Comparison of ENCODE assay signal across 11 cellular contexts in genomic region chr2:207867905-207868304, GRCh38.
"Had no signal": no experiment of that assay in that cellular context is flagged by ENCODE, and none has a peak within 500 bp of the region (broad histone marks: within the 10 kb centered on the region; RNA-seq: fewer than 3 reads in every experiment).

No MANE protein-coding gene starts in this region.

- H3K4me1 Mint-ChIP-seq: IgD-negative memory B cell had no signal

- H3K4me2 ChIP-seq: KMS-11 had no signal

- H2AFZ ChIP-seq: GM23248 had no signal

- ATAC-seq: HCT116 had no signal

- H3K9me3 ChIP-seq: HAP-1 had no signal

- H3K4me3 ChIP-seq: GM23248, HAP-1 had no signal

- H3K9ac ChIP-seq: GM23248, KMS-11 had no signal

- DNase-seq: GM23248, GOT3, H7, HFFc6, KBM-7 had no signal

- H3K4me3 Mint-ChIP-seq: HFFc6, IgD-negative memory B cell had no signal

- H3K27ac Mint-ChIP-seq: HFFc6, IgD-negative memory B cell had no signal

- H3K9me3 Mint-ChIP-seq: HFFc6, IgD-negative memory B cell had no signal

- FAIRE-seq: HTR-8/SVneo had no signal

- H3K4me1 ChIP-seq: HAP-1 had no signal

- H3K27ac ChIP-seq: GM23248, HL-60, KMS-11 had no signal

- H3K36me3 ChIP-seq: HAP-1 had no signal

- H3K27me3 Mint-ChIP-seq: IgD-negative memory B cell had no signal
